Comparison of ENCODE assay signal across 11 cellular contexts in genomic region chr1:231423648-231424047, GRCh38. TPM values are rescaled to one million over a fixed set of nuclear protein-coding genes. Genes with fewer than 3 reads are reported as not detected.
A peak's percentile ranks its signal among the peaks of the same experiment; 100 is the strongest.
DNase-seq lines count a peak whose midpoint lies in the region; ATAC-seq and TF ChIP-seq lines count a peak whose summit lies in the region.
"Had no signal": no experiment of that assay in that cellular context is flagged by ENCODE, and none has a peak within 500 bp of the region (broad histone marks: within the 10 kb centered on the region; RNA-seq: fewer than 3 reads in every experiment).

No MANE protein-coding gene starts in this region.

- H3K36me3 Mint-ChIP-seq in activated naive CD8-positive, alpha-beta T cell = no peaks in the 10 kb centered on the region
- peaks cover 12% of the 10 kb centered on the region for H3K36me3 Mint-ChIP-seq in activated naive CD8-positive, alpha-beta T cell treated with anti-CD3 and anti-CD28 coated beads, Interleukin-2, amount 50 U/mL, for 24 hours (ENCODE audit: low read depth)
- H3K36me3 Mint-ChIP-seq in glutamatergic neuron (ENCODE audit: unreplicated experiment) = no peaks in the 10 kb centered on the region
- H3K36me3 Mint-ChIP-seq: naive B cell had no signal

- H3K9me3 Mint-ChIP-seq in activated naive CD8-positive, alpha-beta T cell (ENCODE audit: low read depth) = no peaks in the 10 kb centered on the region
- H3K9me3 Mint-ChIP-seq in activated naive CD8-positive, alpha-beta T cell treated with anti-CD3 and anti-CD28 coated beads, Interleukin-2, amount 50 U/mL, for 24 hours = no peaks in the 10 kb centered on the region
- peaks cover 9% of the 10 kb centered on the region for H3K9me3 Mint-ChIP-seq in glutamatergic neuron (ENCODE audit: unreplicated experiment)
- H3K9me3 Mint-ChIP-seq: naive B cell had no signal

- no peaks in the 10 kb centered on the region for H3K27me3 Mint-ChIP-seq in activated naive CD8-positive, alpha-beta T cell
- H3K27me3 Mint-ChIP-seq in activated naive CD8-positive, alpha-beta T cell treated with anti-CD3 and anti-CD28 coated beads, Interleukin-2, amount 50 U/mL, for 24 hours = peaks cover 11% of the 10 kb centered on the region
- H3K27me3 Mint-ChIP-seq in glutamatergic neuron (ENCODE audit: unreplicated experiment) = peaks cover 6% of the 10 kb centered on the region
- H3K27me3 Mint-ChIP-seq: naive B cell had no signal

- peak overlapping the region; percentile 90 for H3K4me3 Mint-ChIP-seq in activated naive CD8-positive, alpha-beta T cell
- no peak overlapping the region for H3K4me3 Mint-ChIP-seq in activated naive CD8-positive, alpha-beta T cell treated with anti-CD3 and anti-CD28 coated beads, Interleukin-2, amount 50 U/mL, for 24 hours
- peak overlapping the region; percentile 36 for H3K4me3 Mint-ChIP-seq in glutamatergic neuron (ENCODE audit: unreplicated experiment)

- no peak overlapping the region for H3K27ac Mint-ChIP-seq in activated naive CD8-positive, alpha-beta T cell
- no peak overlapping the region for H3K27ac Mint-ChIP-seq in activated naive CD8-positive, alpha-beta T cell treated with anti-CD3 and anti-CD28 coated beads, Interleukin-2, amount 50 U/mL, for 24 hours
- no peak overlapping the region for H3K27ac Mint-ChIP-seq in glutamatergic neuron (ENCODE audit: unreplicated experiment)

- TF ChIP-seq CTCF in glutamatergic neuron (IDR thresholded peaks at IDR 0.05; ENCODE audit: partially characterized antibody, unreplicated experiment) = no peak

- H3K27ac ChIP-seq in substantia nigra (ENCODE audit: low read depth, low read length, poor library complexity, severe bottlenecking) = peak overlapping the region; percentile 8
- H3K27ac ChIP-seq: WERI-Rb-1 had no signal

- no peak for ATAC-seq in activated naive CD8-positive, alpha-beta T cell treated with anti-CD3 and anti-CD28 coated beads, Interleukin-2, amount 50 U/mL, for 24 hours

- DNase-seq in activated naive CD8-positive, alpha-beta T cell treated with anti-CD3 and anti-CD28 coated beads, Interleukin-2, amount 50 U/mL, for 24 hours = no peak
- DNase-seq in NCI-H748 treated with DMSO at 0.1 percent for 48 hours (lab: John Stamatoyannopoulos, UW) (peak; percentile 46), glutamatergic neuron (no peak), substantia nigra (lab: John Stamatoyannopoulos, UW) (no peak), amygdala (lab: John Stamatoyannopoulos, UW) (no peak), NCI-H446 treated with DMSO at 0.1 percent for 48 hours (lab: John Stamatoyannopoulos, UW) (no peak)
- DNase-seq in stimulated activated CD4-positive, alpha-beta T cell treated with anti-CD3 and anti-CD28 coated beads, Interleukin-1b, Interleukin-23, amount 100 ng/mL, for 48 hours = no peak
- DNase-seq: naive B cell, thyroid gland, WERI-Rb-1 had no signal

- peaks cover 29% of the 10 kb centered on the region for H3K4me1 Mint-ChIP-seq in activated naive CD8-positive, alpha-beta T cell (ENCODE audit: low read depth)
- peaks cover 27% of the 10 kb centered on the region for H3K4me1 Mint-ChIP-seq in activated naive CD8-positive, alpha-beta T cell treated with anti-CD3 and anti-CD28 coated beads, Interleukin-2, amount 50 U/mL, for 24 hours
- H3K4me1 Mint-ChIP-seq in glutamatergic neuron (ENCODE audit: low read depth, unreplicated experiment) = peaks cover 11% of the 10 kb centered on the region

RNA-seq across cellular contexts. Expression of gene EGLN1, which starts 1.6 kb away (rescaled TPM):
- 12.3 TPM for total RNA-seq in glutamatergic neuron (ENCODE audit: unreplicated experiment)
